ENCODE assay signal across 1 cellular context in genomic region chr6:115540077-115540869, GRCh38.
TF ChIP-seq lines count a peak whose summit lies in the region.

No MANE protein-coding gene starts in this region.

TF ChIP-seq in SK-N-SH treated with all-trans-retinoic acid at 6 μM for 48 hours, 23 proteins besides CTCF, POLR2A, EP300 and RAD21 (continued from another document):
- no peak for TF ChIP-seq POU6F1 (CRISPR knock-in tag; IDR thresholded peaks at IDR 0.05; ENCODE audit: borderline replicate concordance, low read depth)
